Comparison of ENCODE assay signal across 8 cellular contexts in the genomic region with DNA sequence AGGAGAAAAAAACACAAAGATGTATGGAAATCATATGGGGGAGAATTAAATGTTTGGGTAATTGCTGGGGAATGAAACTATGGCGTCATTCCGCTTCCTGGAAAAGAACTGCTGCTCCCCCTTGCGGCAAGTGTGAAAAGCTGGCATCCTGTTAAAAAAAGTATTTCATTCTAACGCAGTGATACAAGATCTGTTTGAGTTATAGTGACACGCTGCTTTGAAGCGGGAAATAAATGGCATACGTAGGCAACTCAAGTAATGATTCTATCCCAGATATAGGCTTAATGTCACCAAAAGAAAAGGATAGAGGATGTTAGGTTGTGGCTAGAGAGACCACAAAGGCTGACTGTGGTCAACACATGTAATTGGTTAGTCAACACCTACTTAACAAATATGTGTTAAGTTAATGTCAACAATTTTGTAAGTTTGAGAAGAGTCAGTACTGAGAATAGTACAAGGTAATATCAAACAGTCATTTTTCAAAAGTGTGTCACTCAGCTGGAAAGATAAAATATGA.
DNase-seq lines count a peak whose midpoint lies in the region; ATAC-seq and TF ChIP-seq lines count a peak whose summit lies in the region.

No MANE protein-coding gene starts in this region.

- TF ChIP-seq CTCF in mesothelial cell of epicardium (IDR thresholded peaks at IDR 0.05; ENCODE audit: unreplicated experiment) = peak; percentile 85

- peaks cover 32 to 41% of the 10 kb centered on the region in 2 donors for H3K27me3 Mint-ChIP-seq in effector memory CD8-positive, alpha-beta T cell
- H3K27me3 Mint-ChIP-seq in mesothelial cell of epicardium (ENCODE audit: low read depth) = no peaks in the 10 kb centered on the region

- H3K27ac Mint-ChIP-seq in effector memory CD8-positive, alpha-beta T cell = no peak overlapping the region
- peak overlapping the region; percentile 32 for H3K27ac Mint-ChIP-seq in mesothelial cell of epicardium
- H3K27ac Mint-ChIP-seq in stimulated activated effector memory CD8-positive, alpha-beta T cell treated with anti-CD3 and anti-CD28 coated beads, Interleukin-12 subunit alpha, Interleukin-12 subunit beta, amount 100 ng/mL, for 72 hours = peak overlapping the region; percentile 38

- H3K36me3 ChIP-seq in H7 (replicated peaks; ENCODE audit: control insufficient read depth, insufficient read depth, low read length) = no peaks in the 10 kb centered on the region

- no peak overlapping the region for H3K4me3 ChIP-seq in H7 (ENCODE audit: insufficient read depth, low read depth, low read length)

- peak overlapping the region in 1 of 2 donors; percentile 37 for H3K4me3 Mint-ChIP-seq in effector memory CD8-positive, alpha-beta T cell
- no peak overlapping the region for H3K4me3 Mint-ChIP-seq in mesothelial cell of epicardium
- no peak overlapping the region for H3K4me3 Mint-ChIP-seq in stimulated activated effector memory CD8-positive, alpha-beta T cell treated with anti-CD3 and anti-CD28 coated beads, Interleukin-12 subunit alpha, Interleukin-12 subunit beta, amount 100 ng/mL, for 72 hours

- peaks cover 6 to 8% of the 10 kb centered on the region in 2 donors for H3K4me1 Mint-ChIP-seq in effector memory CD8-positive, alpha-beta T cell (ENCODE audit: low read depth in 2 of 2)
- peaks cover 9% of the 10 kb centered on the region for H3K4me1 Mint-ChIP-seq in mesothelial cell of epicardium
- H3K4me1 Mint-ChIP-seq in stimulated activated effector memory CD8-positive, alpha-beta T cell treated with anti-CD3 and anti-CD28 coated beads, Interleukin-12 subunit alpha, Interleukin-12 subunit beta, amount 100 ng/mL, for 72 hours = peaks cover 6% of the 10 kb centered on the region

- H3K9me3 Mint-ChIP-seq in effector memory CD8-positive, alpha-beta T cell = no peaks in the 10 kb centered on the region
- peaks cover 11% of the 10 kb centered on the region for H3K9me3 Mint-ChIP-seq in mesothelial cell of epicardium
- no peaks in the 10 kb centered on the region for H3K9me3 Mint-ChIP-seq in stimulated activated effector memory CD8-positive, alpha-beta T cell treated with anti-CD3 and anti-CD28 coated beads, Interleukin-12 subunit alpha, Interleukin-12 subunit beta, amount 100 ng/mL, for 72 hours

- ATAC-seq in effector memory CD8-positive, alpha-beta T cell (replicated peaks) = peak; percentile 88
- peak; percentile 91 for ATAC-seq in stimulated activated effector memory CD8-positive, alpha-beta T cell treated with anti-CD3 and anti-CD28 coated beads, Interleukin-12 subunit alpha, Interleukin-12 subunit beta, amount 100 ng/mL, for 72 hours

- no peaks in the 10 kb centered on the region for H3K27me3 ChIP-seq in H7 (ENCODE audit: control insufficient read depth, insufficient read depth, low read length)

- DNase-seq in DMS53 treated with DMSO at 0.1 percent for 48 hours (lab: John Stamatoyannopoulos, UW; ENCODE audit: unreplicated experiment) (peak; percentile 62), H7 (peak; percentile 10), NCI-H1930 (lab: John Stamatoyannopoulos, UW) (peak; percentile 9 to 29), mesothelial cell of epicardium (ENCODE audit: low spot score in 2 of 2, unreplicated experiment in 2 of 2) (peak; percentile 28 to 66), SKM-1 (lab: John Stamatoyannopoulos, UW; ENCODE audit: unreplicated experiment) (no peak)
- peak; percentile 9 for DNase-seq in activated CD4-positive, alpha-beta T cell treated with anti-CD3 and anti-CD28 coated beads for 1 hour
- DNase-seq in effector memory CD8-positive, alpha-beta T cell = peak; percentile 1 to 6 (median 4)
- peak in 1 of 2 donors; percentile 52 for DNase-seq in stimulated activated effector memory CD8-positive, alpha-beta T cell treated with anti-CD3 and anti-CD28 coated beads, Interleukin-12 subunit alpha, Interleukin-12 subunit beta, amount 100 ng/mL, for 72 hours (ENCODE audit: low spot score in 2 of 2)

- no peaks in the 10 kb centered on the region for H3K36me3 Mint-ChIP-seq in effector memory CD8-positive, alpha-beta T cell (ENCODE audit: insufficient read depth)
- H3K36me3 Mint-ChIP-seq in mesothelial cell of epicardium = peaks cover 4% of the 10 kb centered on the region
- no peaks in the 10 kb centered on the region for H3K36me3 Mint-ChIP-seq in stimulated activated effector memory CD8-positive, alpha-beta T cell treated with anti-CD3 and anti-CD28 coated beads, Interleukin-12 subunit alpha, Interleukin-12 subunit beta, amount 100 ng/mL, for 72 hours

Comparison
In these comparisons a context has a peak if more than half of its experiments do, and no peak if none do; other contexts are left out.
1. H3K27ac Mint-ChIP-seq: peak in mesothelial cell of epicardium (single experiment) and stimulated activated effector memory CD8-positive, alpha-beta T cell treated with anti-CD3 and anti-CD28 coated beads, Interleukin-12 subunit alpha, Interleukin-12 subunit beta, amount 100 ng/mL, for 72 hours (single experiment); none in effector memory CD8-positive, alpha-beta T cell (0 of 2).